ENCODE assay signal across 10 cellular contexts in genomic region chr5:172235132-172235780, GRCh38. TPM values are rescaled to one million over a fixed set of nuclear protein-coding genes. Genes with fewer than 3 reads are reported as not detected.
DNase-seq lines count a peak whose midpoint lies in the region; ATAC-seq lines count a peak whose summit lies in the region.
"Had no signal": no experiment of that assay in that cellular context is flagged by ENCODE, and none has a peak within 500 bp of the region (broad histone marks: within the 10 kb centered on the region; RNA-seq: fewer than 3 reads in every experiment).

No MANE protein-coding gene starts in this region.

- H3K36me3 Mint-ChIP-seq in CD4-positive, alpha-beta memory T cell, result peaks cover 23 to 30% of the 10 kb centered on the region in 2 donors
- H3K36me3 Mint-ChIP-seq in natural killer cell treated with Interleukin-12 subunit alpha and Interleukin-12 subunit beta and Interleukin-15 and Interleukin-18, amount 100 ng/mL, for 72 hours, result no peaks in the 10 kb centered on the region

- peak overlapping the region in 5 of 7 donors; percentile 3 to 82 (median 54) for H3K27ac Mint-ChIP-seq in CD4-positive, alpha-beta memory T cell
- no peak overlapping the region for H3K27ac Mint-ChIP-seq in natural killer cell treated with Interleukin-12 subunit alpha and Interleukin-12 subunit beta and Interleukin-15 and Interleukin-18, amount 100 ng/mL, for 72 hours

- CTCF ChIA-PET in CD4-positive, alpha-beta memory T cell (lab: Charles Lee; ENCODE audit: partially characterized antibody), result no interaction called here

- POLR2A ChIA-PET in CD4-positive, alpha-beta memory T cell (lab: Charles Lee; ENCODE audit: partially characterized antibody), result no interaction called here

- H3K4me3 ChIP-seq in CD4-positive, alpha-beta memory T cell (ENCODE audit: low read length in 2 of 2), result no peak overlapping the region

- ATAC-seq in GM21528 (IDR thresholded peaks at IDR 0.05; ENCODE audit: low FRiP score, unreplicated experiment) (peak; percentile 54), GM18520 (IDR thresholded peaks at IDR 0.05; ENCODE audit: unreplicated experiment) (no peak)
- no peak for ATAC-seq in natural killer cell treated with Interleukin-12 subunit alpha and Interleukin-12 subunit beta and Interleukin-15 and Interleukin-18, amount 100 ng/mL, for 72 hours

- H3K27me3 Mint-ChIP-seq in CD4-positive, alpha-beta memory T cell, result no peaks in the 10 kb centered on the region
- no peaks in the 10 kb centered on the region for H3K27me3 Mint-ChIP-seq in natural killer cell treated with Interleukin-12 subunit alpha and Interleukin-12 subunit beta and Interleukin-15 and Interleukin-18, amount 100 ng/mL, for 72 hours

- no peaks in the 10 kb centered on the region for H3K27me3 ChIP-seq in CD4-positive, alpha-beta memory T cell (ENCODE audit: insufficient read depth, low read length)

- H3K36me3 ChIP-seq in CD4-positive, alpha-beta memory T cell (ENCODE audit: insufficient read depth, low read length), result no peaks in the 10 kb centered on the region

- DNase-seq in CD4-positive, alpha-beta memory T cell, result no peak
- DNase-seq in MV-4-11 (lab: John Stamatoyannopoulos, UW) (peak; percentile 96), foreskin melanocyte (peak; percentile 13), COLO829 (ENCODE audit: low spot score) (no peak), NAMALWA (ENCODE audit: low spot score) (no peak)
- DNase-seq in natural killer cell treated with Interleukin-12 subunit alpha and Interleukin-12 subunit beta and Interleukin-15 and Interleukin-18, amount 100 ng/mL, for 72 hours (ENCODE audit: low spot score), result no peak
- DNase-seq: NCI-H1417 treated with DMSO at 0.1 percent for 48 hours had no signal

- no peaks in the 10 kb centered on the region for H3K9me3 ChIP-seq in CD4-positive, alpha-beta memory T cell (ENCODE audit: control insufficient read depth in 1 of 2, low read length in 2 of 2)

- peaks cover 28 to 52% (median 39%) of the 10 kb centered on the region in 4 donors for H3K4me1 Mint-ChIP-seq in CD4-positive, alpha-beta memory T cell
- H3K4me1 Mint-ChIP-seq in natural killer cell treated with Interleukin-12 subunit alpha and Interleukin-12 subunit beta and Interleukin-15 and Interleukin-18, amount 100 ng/mL, for 72 hours (ENCODE audit: low read depth in 2 of 2), result peaks cover 13 to 27% of the 10 kb centered on the region in 2 donors

- H3K27ac ChIP-seq in CD4-positive, alpha-beta memory T cell (ENCODE audit: low read depth, low read length), result no peak overlapping the region

- intact Hi-C loops in CD4-positive, alpha-beta memory T cell (cut with micrococcal nuclease), result no loop called here

- no peaks in the 10 kb centered on the region for H3K9me3 Mint-ChIP-seq in CD4-positive, alpha-beta memory T cell
- H3K9me3 Mint-ChIP-seq in natural killer cell treated with Interleukin-12 subunit alpha and Interleukin-12 subunit beta and Interleukin-15 and Interleukin-18, amount 100 ng/mL, for 72 hours, result no peaks in the 10 kb centered on the region

- H3K4me3 Mint-ChIP-seq in CD4-positive, alpha-beta memory T cell, result peak overlapping the region in 3 of 8 donors; percentile 9 to 53 (median 13)
- no peak overlapping the region for H3K4me3 Mint-ChIP-seq in natural killer cell treated with Interleukin-12 subunit alpha and Interleukin-12 subunit beta and Interleukin-15 and Interleukin-18, amount 100 ng/mL, for 72 hours

- H3K4me1 ChIP-seq in CD4-positive, alpha-beta memory T cell (ENCODE audit: insufficient read depth, low read length), result peaks cover 31% of the 10 kb centered on the region

RNA-seq across cellular contexts. Expression of gene EFCAB9, which starts 41.3 kb away (rescaled TPM):
- not detected for total RNA-seq in CD4-positive, alpha-beta memory T cell
- not detected for polyA plus RNA-seq in CD4-positive, alpha-beta memory T cell
- not detected for total RNA-seq in natural killer cell treated with Interleukin-12 subunit alpha and Interleukin-12 subunit beta and Interleukin-15 and Interleukin-18, amount 100 ng/mL, for 72 hours
- polyA plus RNA-seq: adipose tissue had no signal

RNA-seq across cellular contexts. Expression of gene STK10, which starts 47.2 kb away (rescaled TPM):
- total RNA-seq in CD4-positive, alpha-beta memory T cell, result 100 to 1,000 TPM; 306 to 314 TPM
- 100 to 1,000 TPM in 1 of 2 donors, 10 to 100 TPM in 1; 24.6 to 161 TPM for polyA plus RNA-seq in CD4-positive, alpha-beta memory T cell
- 100 to 1,000 TPM; 199 to 218 TPM for total RNA-seq in natural killer cell treated with Interleukin-12 subunit alpha and Interleukin-12 subunit beta and Interleukin-15 and Interleukin-18, amount 100 ng/mL, for 72 hours

RNA-seq across cellular contexts. Expression of gene UBTD2, which starts 48.3 kb away (rescaled TPM):
- total RNA-seq in CD4-positive, alpha-beta memory T cell, result 1 to 10 TPM; 6.3 TPM
- polyA plus RNA-seq in CD4-positive, alpha-beta memory T cell, result 1 to 10 TPM; 2.2 to 5.8 TPM
- 1 to 10 TPM; 4.7 to 4.9 TPM for total RNA-seq in natural killer cell treated with Interleukin-12 subunit alpha and Interleukin-12 subunit beta and Interleukin-15 and Interleukin-18, amount 100 ng/mL, for 72 hours

Comparison
In these comparisons a context has a peak if more than half of its experiments do, and no peak if none do; other contexts are left out.
1. DNase-seq: peak in MV-4-11 (single experiment) and foreskin melanocyte (single experiment); none in CD4-positive, alpha-beta memory T cell (0 of 5), COLO829 (single experiment), NAMALWA (single experiment) and natural killer cell treated with Interleukin-12 subunit alpha and Interleukin-12 subunit beta and Interleukin-15 and Interleukin-18, amount 100 ng/mL, for 72 hours (single experiment).
2. H3K27ac Mint-ChIP-seq: peak in CD4-positive, alpha-beta memory T cell (5 of 7); none in natural killer cell treated with Interleukin-12 subunit alpha and Interleukin-12 subunit beta and Interleukin-15 and Interleukin-18, amount 100 ng/mL, for 72 hours (0 of 2).